In genomic region chr3:194369522-194370279, GRCh38 we compare ENCODE assay signal across 11 cellular contexts. TPM values are rescaled to one million over a fixed set of nuclear protein-coding genes. Genes with fewer than 3 reads are reported as not detected.
DNase-seq lines count a peak whose midpoint lies in the region; ATAC-seq and TF ChIP-seq lines count a peak whose summit lies in the region.
"Had no signal": no experiment of that assay in that cellular context is flagged by ENCODE, and none has a peak within 500 bp of the region (broad histone marks: within the 10 kb centered on the region; RNA-seq: fewer than 3 reads in every experiment).

LRRC15 (minus strand) TSS chr3:194369743; CDS start chr3:194361043, 8,700 bp downstream.

- H3K79me1 ChIP-seq in trophoblast cell (ENCODE audit: low read length): no peaks in the 10 kb centered on the region

- no peak within 1 kb of the TSS for H3K18ac ChIP-seq in trophoblast cell (ENCODE audit: low read length)

- no peak within 1 kb of the TSS for H2BK120ac ChIP-seq in trophoblast cell (ENCODE audit: insufficient read depth, low read length, poor library complexity)

- H4K12ac ChIP-seq in trophoblast cell (ENCODE audit: low read depth, low read length): no peak within 1 kb of the TSS

- H3K4ac ChIP-seq in trophoblast cell (ENCODE audit: low read depth, low read length): no peak within 1 kb of the TSS

- peaks cover 10% of the 10 kb centered on the region; the same call in 1 of the 2 replicates for H3K27me3 ChIP-seq in SJCRH30
- H3K27me3 ChIP-seq in trophoblast cell (ENCODE audit: insufficient read depth, low read length): no peaks in the 10 kb centered on the region

- no peak within 1 kb of the TSS for H3K14ac ChIP-seq in trophoblast cell (ENCODE audit: low read length)

- H3K4me2 ChIP-seq in trophoblast cell (ENCODE audit: low read length): no peak within 1 kb of the TSS

- no peak within 1 kb of the TSS for H4K8ac ChIP-seq in trophoblast cell (ENCODE audit: low read depth, low read length)

- TF ChIP-seq CTCF in foreskin fibroblast (IDR thresholded peaks at IDR 0.05; ENCODE audit: low read depth, low read length): no peak

- no peaks in the 10 kb centered on the region for H3K9me3 ChIP-seq in SJCRH30 (replicated peaks)
- no peaks in the 10 kb centered on the region for H3K9me3 ChIP-seq in trophoblast cell (ENCODE audit: insufficient read depth, low read depth, low read length)

- H3K36me3 ChIP-seq in SJCRH30 (no peaks in the 10 kb centered on the region), trophoblast cell (ENCODE audit: control insufficient read depth in 1 of 2, insufficient read depth in 2 of 2, low read length in 2 of 2) (no peaks in the 10 kb centered on the region)

- no peak within 1 kb of the TSS for H2AK5ac ChIP-seq in trophoblast cell (ENCODE audit: low read length)

- H3K4me1 ChIP-seq in SJCRH30: peaks cover 5% of the 10 kb centered on the region; the same call in 1 of the 2 replicates
- H3K4me1 ChIP-seq in trophoblast cell (ENCODE audit: control insufficient read depth in 1 of 2, insufficient read depth in 2 of 2, low read length in 2 of 2): peaks cover 2 to 11% of the 10 kb centered on the region in 2 experiments
- H3K4me1 ChIP-seq: parathyroid adenoma had no signal

- H3K4me3 ChIP-seq in SJCRH30 (no peak within 1 kb of the TSS), foreskin fibroblast (ENCODE audit: low read depth in 1 of 2, low read length in 2 of 2) (peak within 1 kb of the TSS; percentile 1 to 51), trophoblast cell (ENCODE audit: low read depth, low read length) (no peak within 1 kb of the TSS)

- H4K91ac ChIP-seq in trophoblast cell (ENCODE audit: low read depth, low read length): no peak within 1 kb of the TSS

- no peak within 1 kb of the TSS for H3K23ac ChIP-seq in trophoblast cell (ENCODE audit: low read length)

- H3K27ac ChIP-seq in SJCRH30 (no peak within 1 kb of the TSS), trophoblast cell (ENCODE audit: low read depth, low read length) (no peak within 1 kb of the TSS)
- H3K27ac ChIP-seq: parathyroid adenoma had no signal

- WGBS in trophoblast cell (ENCODE audit: extremely low coverage, insufficient coverage, insufficient read length): no CpG with 5 or more reads among the region's 21 CpGs

- H3K79me2 ChIP-seq in trophoblast cell (ENCODE audit: control insufficient read depth, insufficient read depth, low read length, poor library complexity): no peaks in the 10 kb centered on the region
- H3K79me2 ChIP-seq: parathyroid adenoma had no signal

- DNase-seq in GM04504 (ENCODE audit: low read depth) (peak; percentile 47), SJCRH30 (peak; percentile 26 to 34), foreskin fibroblast (peak; percentile 41 to 65), trophoblast cell (peak; percentile 81 to 85), middle frontal gyrus (ENCODE audit: extremely low spot score, low spot score) (no peak)
- no peak for DNase-seq in effector CD8-positive, alpha-beta T cell (lab: John Stamatoyannopoulos, UW)
- DNase-seq: activated CD4-positive, alpha-beta T cell treated with anti-CD3 and anti-CD28 coated beads for 4 hours; NCI-H2171 treated with DMSO at 0.1 percent for 48 hours had no signal

- no peak within 1 kb of the TSS for H2AFZ ChIP-seq in trophoblast cell (ENCODE audit: insufficient read depth, low read length, poor library complexity)
- H2AFZ ChIP-seq: parathyroid adenoma had no signal

- no peak for ATAC-seq in GM19452 (IDR thresholded peaks at IDR 0.05; ENCODE audit: unreplicated experiment)
- ATAC-seq in GM19035 (IDR thresholded peaks at IDR 0.05; ENCODE audit: unreplicated experiment): no peak

- no peak within 1 kb of the TSS for H3K9ac ChIP-seq in trophoblast cell (ENCODE audit: low read length)
- H3K9ac ChIP-seq: parathyroid adenoma had no signal

- no peak within 1 kb of the TSS for H2BK12ac ChIP-seq in trophoblast cell (ENCODE audit: low read length)

- H2BK5ac ChIP-seq in trophoblast cell (ENCODE audit: low read depth, low read length, poor library complexity): no peak within 1 kb of the TSS

RNA-seq across cellular contexts. Expression of gene LRRC15, which starts in this region (rescaled TPM):
- 0.08 TPM in 1 of 2 replicates, not detected in the other for total RNA-seq in SJCRH30 (2014; rRNA removed; shearing (Covaris generic))
- polyA plus RNA-seq in trophoblast cell (2013): 2.4 and 2.6 TPM in 2 replicates

Comparison
In these comparisons a context has a peak if more than half of its experiments do, and no peak if none do; other contexts are left out.
1. Peak in DNase-seq in SJCRH30; RNA of the gene not detected or under 1 TPM.
2. DNase-seq: peak in GM04504 (single experiment), foreskin fibroblast (2 of 2) and trophoblast cell (2 of 2); none in middle frontal gyrus (single experiment) and effector CD8-positive, alpha-beta T cell (single experiment).
3. H3K4me3 ChIP-seq: peak in foreskin fibroblast (2 of 2); none in SJCRH30 (single experiment) and trophoblast cell (single experiment).